In the genomic region with DNA sequence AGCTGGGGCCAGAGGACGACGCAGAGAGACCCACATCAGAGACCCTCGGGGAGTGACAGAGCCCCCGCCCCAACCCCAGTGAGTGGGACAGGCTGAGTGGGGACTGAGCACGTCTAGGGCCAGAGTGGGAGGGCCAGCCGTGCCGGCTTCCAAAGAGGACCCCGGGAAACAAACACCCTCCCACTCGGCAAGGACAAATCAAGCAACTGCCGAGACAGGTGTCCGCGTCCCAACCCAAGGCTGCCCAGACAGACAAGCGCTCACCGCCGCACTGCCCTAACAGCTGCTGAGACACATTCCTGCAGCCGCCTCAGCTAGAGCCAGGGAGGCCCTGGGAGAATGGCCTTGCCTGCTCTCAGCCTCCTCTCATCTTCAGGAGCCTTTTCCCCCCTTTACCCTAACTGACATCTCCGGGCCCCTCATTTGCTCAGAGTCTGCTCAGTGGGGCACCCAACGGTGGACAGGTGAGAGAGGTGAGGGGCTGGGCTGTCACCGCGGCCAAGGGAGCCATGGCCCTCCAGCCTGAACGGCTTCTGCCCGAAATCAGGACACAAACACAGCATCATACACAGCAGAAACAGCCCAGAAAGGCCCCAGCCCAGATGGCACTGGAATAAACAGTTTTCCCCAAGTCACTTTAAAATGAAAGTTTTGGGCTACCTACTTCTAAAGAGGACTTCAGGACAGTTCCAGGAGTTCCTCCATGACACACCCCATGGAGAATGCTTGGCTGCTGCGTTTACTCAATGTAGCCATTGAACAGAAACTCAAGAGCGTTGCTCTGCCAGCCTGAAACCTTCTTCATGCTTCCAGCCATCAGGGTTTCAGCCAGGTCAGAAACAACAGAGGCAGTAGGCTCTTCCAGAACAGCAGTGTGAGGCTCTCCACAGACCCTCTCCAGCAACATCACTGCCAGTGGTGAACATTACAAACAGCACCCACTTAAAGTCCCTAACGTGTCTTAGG, we compare ENCODE assay signal across 19 cellular contexts. TPM values are rescaled to one million over a fixed set of nuclear protein-coding genes. Genes with fewer than 3 reads are reported as not detected.
A peak's percentile ranks its signal among the peaks of the same experiment; 100 is the strongest.
DNase-seq lines count a peak whose midpoint lies in the region; ATAC-seq and TF ChIP-seq lines count a peak whose summit lies in the region.
"Had no signal": no experiment of that assay in that cellular context is flagged by ENCODE, and none has a peak within 500 bp of the region (broad histone marks: within the 10 kb centered on the region; RNA-seq: fewer than 3 reads in every experiment).

No MANE protein-coding gene starts in this region.

- H4K12ac ChIP-seq in trophoblast cell (ENCODE audit: low read depth, low read length): no peak overlapping the region

- no peak overlapping the region for H2BK5ac ChIP-seq in trophoblast cell (ENCODE audit: low read depth, low read length, poor library complexity)

- H3K27me3 Mint-ChIP-seq in GM23338 (ENCODE audit: insufficient read depth, low read depth, poor library complexity): peaks cover 9% of the 10 kb centered on the region
- H3K27me3 Mint-ChIP-seq: B cell, naive B cell had no signal

- H3K9me2 ChIP-seq in GM23338 (ENCODE audit: insufficient read depth): no peaks in the 10 kb centered on the region

- intact Hi-C loops in lower leg skin (cut with DNase I; ENCODE audit: low total_unique reads) (no loop called here), sigmoid colon (cut with DNase I) (no loop called here)

- H3K4me1 ChIP-seq in GM23338 (ENCODE audit: insufficient read depth): no peaks in the 10 kb centered on the region
- H3K4me1 ChIP-seq in RWPE2 (ENCODE audit: insufficient read depth, poor library complexity, severe bottlenecking): no peaks in the 10 kb centered on the region
- H3K4me1 ChIP-seq in sigmoid colon: peaks cover 0 to 14% (median 0%) of the 10 kb centered on the region in 4 donors
- peaks cover 0 to 2% of the 10 kb centered on the region in 2 experiments for H3K4me1 ChIP-seq in trophoblast cell (ENCODE audit: control insufficient read depth in 1 of 2, insufficient read depth in 2 of 2, low read length in 2 of 2)

- H4K20me1 ChIP-seq in GM23338 (replicated peaks; ENCODE audit: insufficient read depth): no peaks in the 10 kb centered on the region

- H3K36me3 ChIP-seq in GM23338 (ENCODE audit: insufficient read depth): peaks cover 4% of the 10 kb centered on the region; the same call in 1 of the 2 replicates
- H3K36me3 ChIP-seq in RWPE2 (ENCODE audit: low read depth): peaks cover 27% of the 10 kb centered on the region
- H3K36me3 ChIP-seq in sigmoid colon: peaks cover 0 to 23% (median 16%) of the 10 kb centered on the region in 4 donors
- H3K36me3 ChIP-seq in trophoblast cell (ENCODE audit: control insufficient read depth in 1 of 2, insufficient read depth in 2 of 2, low read length in 2 of 2): peaks cover 5 to 15% of the 10 kb centered on the region in 2 experiments

- TF ChIP-seq POLR2A in lower leg skin (IDR thresholded peaks at IDR 0.05) (no peak), sigmoid colon (IDR thresholded peaks at IDR 0.05) (no peak)

- no peak for DNase-seq in GM23338 (ENCODE audit: low spot score)
- DNase-seq in RWPE2 (ENCODE audit: low spot score): peak; percentile 58
- DNase-seq in lower leg skin (ENCODE audit: low spot score in 2 of 2): peak; percentile 7 to 71
- DNase-seq in sigmoid colon: peak; percentile 34
- DNase-seq in effector CD8-positive, alpha-beta T cell (lab: John Stamatoyannopoulos, UW): no peak
- no peak for DNase-seq in GM19240 (ENCODE audit: insufficient read length, low spot score)
- DNase-seq in trophoblast cell: no peak
- DNase-seq: activated CD4-positive, alpha-beta T cell treated with anti-CD3 and anti-CD28 coated beads for 48 hours; activated T-cell treated with anti-CD3 and anti-CD28 coated beads, Interleukin-2, amount 50 U/mL, for 4 hours; caudate nucleus; DMS 273 treated with DMSO at 0.1 percent for 48 hours; Kasumi-1; naive B cell; NCI-H1417 treated with DMSO at 0.1 percent for 48 hours; NCI-H345; substantia nigra had no signal

- peaks cover 13% of the 10 kb centered on the region for H3K4me1 Mint-ChIP-seq in GM23338
- H3K4me1 Mint-ChIP-seq: B cell had no signal

- peaks cover 12% of the 10 kb centered on the region; the same call in 1 of the 2 replicates for H3K79me2 ChIP-seq in GM23338 (replicated peaks; ENCODE audit: insufficient read depth)
- H3K79me2 ChIP-seq in trophoblast cell (ENCODE audit: control insufficient read depth, insufficient read depth, low read length, poor library complexity): no peaks in the 10 kb centered on the region

- H3K9me3 Mint-ChIP-seq in GM23338: peaks cover 26% of the 10 kb centered on the region

- H3K4me3 ChIP-seq in GM23338 (no peak overlapping the region), RWPE2 (ENCODE audit: severe bottlenecking) (no peak overlapping the region), lower leg skin (ENCODE audit: low read depth, poor library complexity, severe bottlenecking) (no peak overlapping the region), sigmoid colon (no peak overlapping the region), trophoblast cell (ENCODE audit: low read depth, low read length) (no peak overlapping the region)

- no peak overlapping the region for H4K91ac ChIP-seq in trophoblast cell (ENCODE audit: low read depth, low read length)

- no peaks in the 10 kb centered on the region for H3K79me1 ChIP-seq in trophoblast cell (ENCODE audit: low read length)

- no peak overlapping the region for H3K27ac ChIP-seq in GM23338 (ENCODE audit: low read depth)
- no peak overlapping the region for H3K27ac ChIP-seq in RWPE2 (ENCODE audit: poor library complexity, severe bottlenecking)
- H3K27ac ChIP-seq in sigmoid colon: no peak overlapping the region
- H3K27ac ChIP-seq in trophoblast cell (ENCODE audit: low read depth, low read length): no peak overlapping the region

- H3K4me3 Mint-ChIP-seq in GM23338: no peak overlapping the region
- H3K4me3 Mint-ChIP-seq: activated T-cell treated with anti-CD3 and anti-CD28 coated beads, Interleukin-2, amount 50 U/mL, for 4 hours; B cell; naive B cell; T-helper 2 cell treated with Interferon-gamma antibody and Interleukin-4, amounts not matched to agents 5 μg/mL and 100 μg/mL, for 36 hours had no signal

- no peak overlapping the region for H2BK12ac ChIP-seq in trophoblast cell (ENCODE audit: low read length)

- no peak overlapping the region for H4K8ac ChIP-seq in trophoblast cell (ENCODE audit: low read depth, low read length)

- H3K27me3 ChIP-seq in GM23338 (ENCODE audit: insufficient read depth) (no peaks in the 10 kb centered on the region), RWPE2 (ENCODE audit: insufficient read depth, poor library complexity, severe bottlenecking) (no peaks in the 10 kb centered on the region), sigmoid colon (no peaks in the 10 kb centered on the region), trophoblast cell (ENCODE audit: insufficient read depth, low read length) (no peaks in the 10 kb centered on the region)

- no peak overlapping the region for H3K18ac ChIP-seq in trophoblast cell (ENCODE audit: low read length)

- no peak overlapping the region for H3K23ac ChIP-seq in trophoblast cell (ENCODE audit: low read length)

- peaks cover 22% of the 10 kb centered on the region for H3K9me3 ChIP-seq in RWPE2 (ENCODE audit: severe bottlenecking)
- peaks cover 5 to 16% (median 10%) of the 10 kb centered on the region in 4 donors for H3K9me3 ChIP-seq in sigmoid colon
- peaks cover 7% of the 10 kb centered on the region for H3K9me3 ChIP-seq in trophoblast cell (ENCODE audit: insufficient read depth, low read depth, low read length)

- no peak for TF ChIP-seq EP300 in sigmoid colon (IDR thresholded peaks at IDR 0.05)

- H3F3A ChIP-seq in GM23338 (replicated peaks; ENCODE audit: low read depth): no peaks in the 10 kb centered on the region

- whole genome bisulfite sequencing in lower leg skin, 2 donors: 88 to 91% methylated on average over 20 to 25 of the region's 25 CpGs
- 94 to 95% methylated on average over 25 of the region's 25 CpGs for WGBS in sigmoid colon, 2 donors
- no CpG with 5 or more reads among the region's 25 CpGs for WGBS in trophoblast cell (ENCODE audit: extremely low coverage, insufficient coverage, insufficient read length)

- H2AFZ ChIP-seq in GM23338 (no peak overlapping the region), trophoblast cell (ENCODE audit: insufficient read depth, low read length, poor library complexity) (no peak overlapping the region)

- H3K14ac ChIP-seq in trophoblast cell (ENCODE audit: low read length): no peak overlapping the region

- H3K27ac Mint-ChIP-seq in GM23338: no peak overlapping the region
- H3K27ac Mint-ChIP-seq: B cell; T-helper 2 cell treated with Interferon-gamma antibody and Interleukin-4, amounts not matched to agents 5 μg/mL and 100 μg/mL, for 36 hours had no signal

- H2BK120ac ChIP-seq in trophoblast cell (ENCODE audit: insufficient read depth, low read length, poor library complexity): no peak overlapping the region

- H3K36me3 Mint-ChIP-seq in GM23338 (ENCODE audit: low read depth): peaks cover 25% of the 10 kb centered on the region

- no peak overlapping the region for H3K4ac ChIP-seq in trophoblast cell (ENCODE audit: low read depth, low read length)

- no peak overlapping the region for H3K9ac ChIP-seq in trophoblast cell (ENCODE audit: low read length)

- H3K4me2 ChIP-seq in GM23338 (no peak overlapping the region), trophoblast cell (ENCODE audit: low read length) (no peak overlapping the region)

- ATAC-seq in GM23338: peak; percentile 43
- ATAC-seq in RWPE2 (ENCODE audit: low read depth): no peak
- no peak for ATAC-seq in HG02763 (IDR thresholded peaks at IDR 0.05; ENCODE audit: unreplicated experiment)
- ATAC-seq: activated T-cell treated with anti-CD3 and anti-CD28 coated beads, Interleukin-2, amount 50 U/mL, for 4 hours had no signal

- H2AK5ac ChIP-seq in trophoblast cell (ENCODE audit: low read length): no peak overlapping the region

- TF ChIP-seq CTCF in GM23338 (conservative IDR thresholded peaks at IDR 0.05; ENCODE audit: low read depth in 2 of 2) (no peak), RWPE2 (IDR thresholded peaks at IDR 0.05; ENCODE audit: poor library complexity, severe bottlenecking) (no peak), lower leg skin (IDR thresholded peaks at IDR 0.05) (no peak), sigmoid colon (IDR thresholded peaks at IDR 0.05) (no peak)

TF ChIP-seq in GM23338, 12 proteins besides CTCF, POLR2A, EP300 and RAD21 (continues in another document):
- TF ChIP-seq ZNF331 (CRISPR knock-in tag; IDR thresholded peaks at IDR 0.05; ENCODE audit: low read depth) (no peak), JUNB (IDR thresholded peaks at IDR 0.05; ENCODE audit: unreplicated experiment) (no peak)

RNA-seq across cellular contexts. Expression of a gene that starts 23.6 kb away (rescaled TPM):
- total RNA-seq in GM23338 (2014; rRNA removed; shearing (Covaris generic)): 10.9 and 18.1 TPM in 2 replicates
- polyA plus RNA-seq in GM23338 (2016; fragmentation: Nextera tagmentation; extraction: Ambion mirVana) (4.0 and 5.4 TPM in 2 replicates), sigmoid colon (10 to 100 TPM; 36.0 to 59.4 (median 49.2) TPM)
- total RNA-seq in lower leg skin (100 to 1,000 TPM in 1 of 4 donors, 10 to 100 TPM in 3; 65.6 to 112 (median 75.3) TPM), sigmoid colon (10 to 100 TPM; 27.3 to 33.2 (median 32.0) TPM)
- 11.7 and 12.7 TPM in 2 replicates for polyA plus RNA-seq in trophoblast cell (2013)

RNA-seq across cellular contexts. Expression of a gene that starts 36.6 kb away (rescaled TPM):
- total RNA-seq in GM23338 (2014; rRNA removed; shearing (Covaris generic)): 1.8 TPM in 1 of 2 replicates, not detected in the other
- 2.3 and 3.7 TPM in 2 replicates for polyA plus RNA-seq in GM23338 (2016; fragmentation: Nextera tagmentation; extraction: Ambion mirVana)
- total RNA-seq in lower leg skin: 10 to 100 TPM; 34.7 to 77.3 (median 62.2) TPM
- 10 to 100 TPM; 15.8 to 21.0 (median 19.3) TPM for total RNA-seq in sigmoid colon
- 10 to 100 TPM; 37.9 to 86.5 (median 51.1) TPM for polyA plus RNA-seq in sigmoid colon
- polyA plus RNA-seq in trophoblast cell (2013): 19.8 and 20.5 TPM in 2 replicates

Comparison
In these comparisons a context has a peak if more than half of its experiments do, and no peak if none do; other contexts are left out.
1. DNase-seq: peak in RWPE2 (single experiment), lower leg skin (2 of 2) and sigmoid colon (single experiment); none in GM23338 (single experiment), effector CD8-positive, alpha-beta T cell (single experiment), GM19240 (single experiment) and trophoblast cell (0 of 2).